ENCODE assay signal across 16 cellular contexts in the genomic region with DNA sequence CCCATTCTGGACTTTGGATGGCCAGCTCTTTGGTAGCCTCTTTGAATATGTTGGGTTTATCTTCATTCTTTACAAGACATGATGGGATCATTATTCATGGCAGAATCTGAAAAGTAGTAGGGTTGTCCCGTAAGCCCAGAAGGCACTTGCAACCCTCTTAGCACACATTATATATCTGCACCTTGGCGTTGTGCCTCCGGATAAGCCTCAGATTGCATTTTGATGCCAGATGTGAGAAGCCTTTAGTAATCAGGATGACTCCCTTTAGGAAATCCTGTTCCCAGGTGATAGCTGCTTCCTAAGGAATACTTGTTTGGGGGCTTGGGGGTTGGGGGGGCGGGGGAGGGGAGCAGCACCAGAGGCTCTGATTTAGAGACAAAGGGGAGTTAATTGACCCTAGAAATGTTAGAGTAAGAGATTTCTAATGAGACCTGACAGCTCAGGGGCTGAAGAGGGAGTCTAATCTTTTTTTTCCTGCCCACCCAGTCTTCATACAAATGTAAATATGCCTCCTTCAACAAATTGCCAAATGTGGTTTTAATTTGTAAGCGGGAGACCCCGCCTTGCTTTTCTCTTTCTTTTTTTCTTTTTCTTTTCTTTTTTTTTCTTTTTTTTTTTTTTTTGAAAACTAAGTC. TPM values are rescaled to one million over a fixed set of nuclear protein-coding genes. Genes with fewer than 3 reads are reported as not detected.
DNase-seq lines count a peak whose midpoint lies in the region; ATAC-seq and TF ChIP-seq lines count a peak whose summit lies in the region.
"Had no signal": no experiment of that assay in that cellular context is flagged by ENCODE, and none has a peak within 500 bp of the region (broad histone marks: within the 10 kb centered on the region; RNA-seq: fewer than 3 reads in every experiment).

No MANE protein-coding gene starts in this region.

- H3K4me1 ChIP-seq in ACC112 (ENCODE audit: control insufficient read depth, insufficient read depth, low read length, unreplicated experiment) (peaks cover 18% of the 10 kb centered on the region), PC-3 (ENCODE audit: insufficient read depth, low read length) (peaks cover 14% of the 10 kb centered on the region), OCI-LY7 (ENCODE audit: insufficient read depth, low read length, poor library complexity, severe bottlenecking) (no peaks in the 10 kb centered on the region)

- peak overlapping the region; percentile 51 for H3K9ac ChIP-seq in PC-3 (ENCODE audit: low read length)

- H3F3A ChIP-seq in PC-3 (ENCODE audit: low read length, unreplicated experiment), result no peaks in the 10 kb centered on the region

- peaks cover 3% of the 10 kb centered on the region for H3K36me3 Mint-ChIP-seq in mesothelial cell of epicardium

- no peak overlapping the region for H3K4me3 ChIP-seq in ACC112 (ENCODE audit: low read depth, low read length)
- H3K4me3 ChIP-seq in PC-3 (ENCODE audit: low read length), result no peak overlapping the region
- H3K4me3 ChIP-seq in OCI-LY7 (ENCODE audit: low read depth, low read length, poor library complexity, severe bottlenecking), result no peak overlapping the region
- H3K4me3 ChIP-seq: heart right ventricle, sigmoid colon had no signal

- H3K4me3 Mint-ChIP-seq in mesothelial cell of epicardium, result no peak overlapping the region
- H3K4me3 Mint-ChIP-seq: activated CD4-positive, alpha-beta T cell treated with anti-CD3 and anti-CD28 coated beads, Interleukin-2, amount 10 ng/mL, durations not matched to agents 7 days and 5 days; activated naive CD4-positive, alpha-beta T cell treated with anti-CD3 and anti-CD28 coated beads for 36 hours had no signal

- ATAC-seq in PC-3, result no peak
- no peak for ATAC-seq in GM19023 (IDR thresholded peaks at IDR 0.05; ENCODE audit: unreplicated experiment)

- no peaks in the 10 kb centered on the region for H3K9me3 ChIP-seq in PC-3 (ENCODE audit: low read length)
- H3K9me3 ChIP-seq in OCI-LY7 (ENCODE audit: low read length), result no peaks in the 10 kb centered on the region
- H3K9me3 ChIP-seq: heart right ventricle, sigmoid colon had no signal

- intact Hi-C loops in PC-3 (cut with micrococcal nuclease), result no loop called here
- intact Hi-C loops in OCI-LY7 (cut with micrococcal nuclease; ENCODE audit: unreplicated experiment), result no loop called here

- POLR2A ChIA-PET in PC-3 (lab: Charles Lee; ENCODE audit: unreplicated experiment) (no interaction called here), OCI-LY7 (lab: Charles Lee) (no interaction called here)

- CTCF ChIA-PET in PC-3 (lab: Charles Lee) (no interaction called here), OCI-LY7 (lab: Charles Lee; ENCODE audit: unreplicated experiment) (no interaction called here)

- TF ChIP-seq CTCF in PC-3 (conservative IDR thresholded peaks at IDR 0.05; ENCODE audit: low read depth, low read length) (no peak), mesothelial cell of epicardium (IDR thresholded peaks at IDR 0.05; ENCODE audit: unreplicated experiment) (no peak), OCI-LY7 (conservative IDR thresholded peaks at IDR 0.05; ENCODE audit: low read length) (no peak)

- no peaks in the 10 kb centered on the region for H3K27me3 Mint-ChIP-seq in mesothelial cell of epicardium (ENCODE audit: low read depth)
- H3K27me3 Mint-ChIP-seq: activated CD4-positive, alpha-beta T cell treated with anti-CD3 and anti-CD28 coated beads, Interleukin-2, amount 10 ng/mL, durations not matched to agents 7 days and 5 days had no signal

- no peaks in the 10 kb centered on the region for H3K9me3 Mint-ChIP-seq in mesothelial cell of epicardium
- H3K9me3 Mint-ChIP-seq: activated CD4-positive, alpha-beta T cell treated with anti-CD3 and anti-CD28 coated beads, Interleukin-2, amount 10 ng/mL, durations not matched to agents 7 days and 5 days; activated naive CD4-positive, alpha-beta T cell treated with anti-CD3 and anti-CD28 coated beads for 36 hours had no signal

- BruUV-seq in PC-3 (replicated peaks; lab: Mats Ljungman, UMichigan) (no TSS peak), OCI-LY7 (replicated peaks; lab: Mats Ljungman, UMichigan) (no TSS peak)

- H2AFZ ChIP-seq in ACC112 (ENCODE audit: low read length, unreplicated experiment), result no peak overlapping the region
- no peak overlapping the region for H2AFZ ChIP-seq in PC-3 (ENCODE audit: low read length)
- H2AFZ ChIP-seq in OCI-LY7 (ENCODE audit: low read length), result no peak overlapping the region

- no peaks in the 10 kb centered on the region for H4K20me1 ChIP-seq in PC-3 (ENCODE audit: low read length)
- H4K20me1 ChIP-seq in OCI-LY7 (ENCODE audit: insufficient read depth, low read length), result no peaks in the 10 kb centered on the region

- H3K9me2 ChIP-seq in PC-3 (replicated peaks; ENCODE audit: low read length), result no peaks in the 10 kb centered on the region
- H3K9me2 ChIP-seq in OCI-LY7 (ENCODE audit: insufficient read depth, low read length), result no peaks in the 10 kb centered on the region

- peak overlapping the region; percentile 26 for H3K27ac Mint-ChIP-seq in mesothelial cell of epicardium
- H3K27ac Mint-ChIP-seq: activated CD4-positive, alpha-beta T cell treated with anti-CD3 and anti-CD28 coated beads, Interleukin-2, amount 10 ng/mL, durations not matched to agents 7 days and 5 days; activated naive CD4-positive, alpha-beta T cell treated with anti-CD3 and anti-CD28 coated beads for 36 hours had no signal

- H3K36me3 ChIP-seq in ACC112 (ENCODE audit: insufficient read depth, low read length) (no peaks in the 10 kb centered on the region), PC-3 (ENCODE audit: low read depth, low read length) (no peaks in the 10 kb centered on the region), OCI-LY7 (ENCODE audit: insufficient read depth, low read length) (no peaks in the 10 kb centered on the region)
- H3K36me3 ChIP-seq: sigmoid colon had no signal

- H3K27ac ChIP-seq in ACC112 (ENCODE audit: low read depth, low read length), result peak overlapping the region; percentile 59
- peak overlapping the region; percentile 68 for H3K27ac ChIP-seq in PC-3 (ENCODE audit: low read length)
- H3K27ac ChIP-seq in epithelial cell of prostate, result peak overlapping the region; percentile 82
- no peak overlapping the region for H3K27ac ChIP-seq in OCI-LY7 (ENCODE audit: low read depth, low read length, poor library complexity, severe bottlenecking)

- H3K4me1 Mint-ChIP-seq in mesothelial cell of epicardium, result peaks cover 43% of the 10 kb centered on the region
- H3K4me1 Mint-ChIP-seq: activated CD4-positive, alpha-beta T cell treated with anti-CD3 and anti-CD28 coated beads, Interleukin-2, amount 10 ng/mL, durations not matched to agents 7 days and 5 days had no signal

- H3K27me3 ChIP-seq in ACC112 (ENCODE audit: insufficient read depth, low read length) (no peaks in the 10 kb centered on the region), PC-3 (ENCODE audit: low read length) (no peaks in the 10 kb centered on the region)
- H3K27me3 ChIP-seq: heart right ventricle, sigmoid colon had no signal

- DNase-seq in PC-3 (no peak), epithelial cell of prostate (ENCODE audit: low read depth, low spot score) (no peak), mesothelial cell of epicardium (ENCODE audit: low spot score in 2 of 2, unreplicated experiment in 2 of 2) (no peak), NCI-H1694 treated with DMSO at 0.1 percent for 48 hours (lab: John Stamatoyannopoulos, UW) (no peak), hypothalamus (lab: John Stamatoyannopoulos, UW) (no peak), OCI-LY7 (ENCODE audit: low spot score) (no peak)
- DNase-seq: activated CD4-positive, alpha-beta T cell treated with anti-CD3 and anti-CD28 coated beads, Interleukin-2, amount 10 ng/mL, durations not matched to agents 7 days and 5 days; activated naive CD4-positive, alpha-beta T cell treated with anti-CD3 and anti-CD28 coated beads for 36 hours; activated T-cell treated with anti-CD3 and anti-CD28 coated beads for 4 hours; COR-L47; cortex of kidney; heart right ventricle; sigmoid colon; stimulated activated CD4-positive, alpha-beta T cell treated with anti-CD3 and anti-CD28 coated beads, Interleukin-4, amount 100 ng/mL, for 1 hour had no signal

- H3K79me2 ChIP-seq in ACC112 (ENCODE audit: control insufficient read depth, insufficient read depth, low read length, unreplicated experiment), result no peaks in the 10 kb centered on the region
- no peaks in the 10 kb centered on the region for H3K79me2 ChIP-seq in PC-3 (ENCODE audit: low read length)
- no peaks in the 10 kb centered on the region for H3K79me2 ChIP-seq in OCI-LY7 (ENCODE audit: insufficient read depth, low read depth, low read length)

- H3K4me2 ChIP-seq in PC-3 (ENCODE audit: low read length) (0 out of 2 replicates have a peak overlapping the region, but pooled peaks have one; percentile 38), OCI-LY7 (ENCODE audit: low read length) (no peak overlapping the region)

RNA-seq across cellular contexts. Expression of a gene that starts 55.1 kb away (rescaled TPM):
- 176 and 184 TPM in 2 replicates for total RNA-seq in PC-3 (2014; rRNA removed)
- total RNA-seq in mesothelial cell of epicardium, result 70.6 to 74.1 TPM (median 70.9 TPM) in 3 replicates
- total RNA-seq in OCI-LY7 (2014; rRNA removed; shearing (Covaris generic)), result 0.28 and 0.32 TPM in 2 replicates
- total RNA-seq in OCI-LY7 (2022), result 0.67 and 1.7 TPM in 2 replicates

Comparison
In these comparisons a context has a peak if more than half of its experiments do, and no peak if none do; other contexts are left out.
1. RNA of a gene that starts 55.1 kb away (total RNA-seq): 176 to 184 TPM in PC-3 and 70.6 to 74.1 TPM in mesothelial cell of epicardium; 0.28 to 1.7 TPM in OCI-LY7; every median in the first group is over 10 times any median in the second.